ENCODE assay signal across 13 cellular contexts in genomic region chr10:34727595-34728033, GRCh38.
DNase-seq lines count a peak whose midpoint lies in the region; ATAC-seq, FAIRE-seq and TF ChIP-seq lines count a peak whose summit lies in the region.
"Had no signal": no experiment of that assay in that cellular context is flagged by ENCODE, and none has a peak within 500 bp of the region (broad histone marks: within the 10 kb centered on the region; RNA-seq: fewer than 3 reads in every experiment).

No MANE protein-coding gene starts in this region.

- H3K36me3 Mint-ChIP-seq in endodermal cell (ENCODE audit: low read depth): no peaks in the 10 kb centered on the region
- H3K36me3 Mint-ChIP-seq: activated CD4-positive, alpha-beta memory T cell treated with anti-CD3 and anti-CD28 coated beads for 36 hours had no signal

- H3K27ac Mint-ChIP-seq in endodermal cell: no peak overlapping the region
- H3K27ac Mint-ChIP-seq: activated CD4-positive, alpha-beta memory T cell treated with anti-CD3 and anti-CD28 coated beads for 36 hours; activated T-helper 1 cell treated with anti-CD3 and anti-CD28 coated beads, Interleukin-12 subunit alpha, Interleukin-12 subunit beta, Interleukin-2, Interleukin-4 antibody, amounts not matched to agents 30 ng/mL and 10 ng/mL and 1 ng/mL, durations not matched to agents 14 hours and 24 hours and 36 hours had no signal

- in situ Hi-C loops in mammary epithelial cell (cut with MboI; ENCODE audit: low sequenced_read_pairs in 2 of 2): no loop called here

- H3K36me3 ChIP-seq in mammary epithelial cell (ENCODE audit: insufficient read depth, low read length): no peaks in the 10 kb centered on the region
- no peaks in the 10 kb centered on the region for H3K36me3 ChIP-seq in pancreas
- H3K36me3 ChIP-seq in endodermal cell (ENCODE audit: control insufficient read depth, insufficient read depth, low read length): no peaks in the 10 kb centered on the region

- no peak overlapping the region for H2AFZ ChIP-seq in mammary epithelial cell (ENCODE audit: low read depth, low read length)

- no peak overlapping the region for H3K4me3 Mint-ChIP-seq in endodermal cell
- H3K4me3 Mint-ChIP-seq: activated CD4-positive, alpha-beta memory T cell treated with anti-CD3 and anti-CD28 coated beads for 36 hours; activated T-helper 1 cell treated with anti-CD3 and anti-CD28 coated beads, Interleukin-12 subunit alpha, Interleukin-12 subunit beta, Interleukin-2, Interleukin-4 antibody, amounts not matched to agents 30 ng/mL and 10 ng/mL and 1 ng/mL, durations not matched to agents 14 hours and 24 hours and 36 hours had no signal

- H4K20me1 ChIP-seq in mammary epithelial cell (ENCODE audit: insufficient read depth, low read length): no peaks in the 10 kb centered on the region

- no peak overlapping the region for H3K4me3 ChIP-seq in mammary epithelial cell (replicated peaks in 1 of 3; ENCODE audit: insufficient read depth in 1 of 3, low read depth in 2 of 3, low read length in 3 of 3)
- H3K4me3 ChIP-seq in pancreas: no peak overlapping the region
- H3K4me3 ChIP-seq in endodermal cell (ENCODE audit: low read length): no peak overlapping the region

- H3K4me1 ChIP-seq in mammary epithelial cell (ENCODE audit: insufficient read depth, low read length): peaks cover 40% of the 10 kb centered on the region
- H3K4me1 ChIP-seq in pancreas: peaks cover 15 to 27% (median 26%) of the 10 kb centered on the region in 3 donors
- H3K4me1 ChIP-seq in endodermal cell (ENCODE audit: control insufficient read depth, insufficient read depth, low read length): no peaks in the 10 kb centered on the region

- H3K4me1 Mint-ChIP-seq in endodermal cell: peaks cover 22% of the 10 kb centered on the region

- TF ChIP-seq CTCF in mammary epithelial cell (conservative IDR thresholded peaks at IDR 0.05 in 1 of 2, IDR thresholded peaks at IDR 0.05 in 1 of 2; ENCODE audit: extremely low read depth in 1 of 2, insufficient read depth in 1 of 2, low read depth in 1 of 2, low read length in 2 of 2): no peak
- TF ChIP-seq CTCF in pancreas (IDR thresholded peaks at IDR 0.05): no peak
- no peak for TF ChIP-seq CTCF in endodermal cell (conservative IDR thresholded peaks at IDR 0.05)

- 17% methylated on average over 9 of the region's 9 CpGs for WGBS in mammary epithelial cell (ENCODE audit: low coverage, missing lambda C conversion rate)
- WGBS in pancreas, 2 donors: 38 to 40% methylated on average over 9 of the region's 9 CpGs
- 85 to 92% methylated on average over 4 to 9 of the region's 9 CpGs for WGBS in endodermal cell (ENCODE audit: insufficient coverage in 1 of 2, insufficient read length in 1 of 2), 2 experiments

- H3K9ac ChIP-seq in mammary epithelial cell (ENCODE audit: insufficient read depth, low read length) (no peak overlapping the region), endodermal cell (ENCODE audit: extremely low read depth, low read length, poor library complexity, severe bottlenecking) (no peak overlapping the region)
- H3K9ac ChIP-seq: SK-N-SH had no signal

- no peak overlapping the region for H3K27ac ChIP-seq in mammary epithelial cell (ENCODE audit: insufficient read depth, low read depth, low read length)
- H3K27ac ChIP-seq in pancreas: no peak overlapping the region
- no peak overlapping the region for H3K27ac ChIP-seq in endodermal cell (ENCODE audit: low read depth, low read length)

- H3K27me3 ChIP-seq in mammary epithelial cell (ENCODE audit: insufficient read depth, low read length) (no peaks in the 10 kb centered on the region), pancreas (no peaks in the 10 kb centered on the region), endodermal cell (ENCODE audit: control insufficient read depth, insufficient read depth, low read length, poor library complexity, severe bottlenecking) (no peaks in the 10 kb centered on the region)

- no peak overlapping the region for H3K4me2 ChIP-seq in mammary epithelial cell (ENCODE audit: insufficient read depth, low read depth, low read length)
- H3K4me2 ChIP-seq: SK-N-SH had no signal

- BruUV-seq in mammary epithelial cell (replicated peaks; lab: Mats Ljungman, UMichigan): no TSS peak

- no peak for DNase-seq in HTR-8/SVneo (ENCODE audit: insufficient read length, low spot score)
- peak; percentile 35 for DNase-seq in mammary epithelial cell
- DNase-seq in islet precursor cell: peak; percentile 65
- DNase-seq in pancreas: peak in 3 of 6 donors; percentile 40 to 53 (median 50)
- no peak for DNase-seq in NCI-H1436 (lab: John Stamatoyannopoulos, UW)
- DNase-seq in endodermal cell: no peak
- DNase-seq in NCI-H526 treated with DMSO at 0.1 percent for 48 hours (lab: John Stamatoyannopoulos, UW): no peak
- no peak for DNase-seq in NCI-H69 (lab: John Stamatoyannopoulos, UW)
- DNase-seq: activated CD4-positive, alpha-beta memory T cell treated with anti-CD3 and anti-CD28 coated beads for 36 hours; NCI-H1092; NCI-H510A treated with DMSO at 0.1 percent for 48 hours; SK-N-SH had no signal

- no peaks in the 10 kb centered on the region for H3K27me3 Mint-ChIP-seq in endodermal cell (ENCODE audit: insufficient read depth)

- intact Hi-C loops in mammary epithelial cell (cut with micrococcal nuclease): no loop called here
- intact Hi-C loops in pancreas (cut with DNase I): loop anchor here in 1 of 3 donors (5.0 kb wide), 1 partner anchor 90 kb away; the partner anchor contains the start of gene PARD3

- CTCF ChIA-PET in mammary epithelial cell (lab: Charles Lee; ENCODE audit: low non-redundant PET): no interaction called here

- no peaks in the 10 kb centered on the region for H3K9me3 Mint-ChIP-seq in endodermal cell
- H3K9me3 Mint-ChIP-seq: activated CD4-positive, alpha-beta memory T cell treated with anti-CD3 and anti-CD28 coated beads for 36 hours; activated T-helper 1 cell treated with anti-CD3 and anti-CD28 coated beads, Interleukin-12 subunit alpha, Interleukin-12 subunit beta, Interleukin-2, Interleukin-4 antibody, amounts not matched to agents 30 ng/mL and 10 ng/mL and 1 ng/mL, durations not matched to agents 14 hours and 24 hours and 36 hours had no signal

- peak in 3 of 4 donors; percentile 31 to 68 (median 52) for ATAC-seq in pancreas

- no peaks in the 10 kb centered on the region for H3K9me3 ChIP-seq in mammary epithelial cell (replicated peaks; ENCODE audit: insufficient read depth, low read length)
- no peaks in the 10 kb centered on the region for H3K9me3 ChIP-seq in pancreas
- H3K9me3 ChIP-seq in endodermal cell (ENCODE audit: control insufficient read depth, low read length): no peaks in the 10 kb centered on the region
- H3K9me3 ChIP-seq: SK-N-SH had no signal

- peaks cover 90% of the 10 kb centered on the region for H3K79me2 ChIP-seq in mammary epithelial cell (ENCODE audit: insufficient read depth, low read length)

- FAIRE-seq in HTR-8/SVneo (lab: Jason Lieb, UNC): peak; percentile 97
- no peak for FAIRE-seq in pancreas (lab: Jason Lieb, UNC)

- dilution Hi-C loops in mammary epithelial cell (cut with HindIII; ENCODE audit: low sequenced_read_pairs): loop anchor here (5.0 kb wide), 1 partner anchor 85 kb away; no protein-coding TSS in a partner anchor

Comparison
In these comparisons a context has a peak if more than half of its experiments do, and no peak if none do; other contexts are left out.
1. DNase-seq: peak in mammary epithelial cell (single experiment) and islet precursor cell (single experiment); none in HTR-8/SVneo (single experiment), NCI-H1436 (single experiment), endodermal cell (single experiment), NCI-H526 treated with DMSO at 0.1 percent for 48 hours (single experiment) and NCI-H69 (single experiment).